8 cellular contexts compared by ENCODE assay signal in the genomic region with DNA sequence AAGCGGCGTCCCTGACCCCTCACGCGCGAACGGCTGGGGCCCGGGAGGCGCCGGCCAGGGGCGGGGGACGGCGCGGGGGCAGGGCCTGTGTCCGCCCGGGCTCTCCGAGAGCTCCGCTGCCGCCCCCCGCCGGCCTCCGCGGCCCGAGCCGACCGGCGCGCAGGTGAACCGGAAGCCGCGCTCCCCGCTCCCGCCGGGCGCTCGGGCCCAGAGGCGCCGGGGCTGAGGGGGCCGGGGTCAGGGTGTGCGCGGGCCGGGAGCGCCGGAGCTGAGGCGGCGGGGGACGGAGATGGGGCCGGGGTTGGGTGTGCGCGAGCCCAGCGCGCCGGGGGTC. TPM values are rescaled to one million over a fixed set of nuclear protein-coding genes. Genes with fewer than 3 reads are reported as not detected.
A peak's percentile ranks its signal among the peaks of the same experiment; 100 is the strongest.
DNase-seq lines count a peak whose midpoint lies in the region; ATAC-seq and TF ChIP-seq lines count a peak whose summit lies in the region.

No MANE protein-coding gene starts in this region.

- H2BK5ac ChIP-seq in mesendoderm (ENCODE audit: low read length) = no peak overlapping the region

- no peaks in the 10 kb centered on the region for H4K20me1 ChIP-seq in OCI-LY1 (ENCODE audit: insufficient read depth, low read length)

- H3K56ac ChIP-seq in mesendoderm (ENCODE audit: low read length) = peak overlapping the region; percentile 18

- H2AFZ ChIP-seq in OCI-LY1 (ENCODE audit: low read length) = no peak overlapping the region

- no peak overlapping the region for H2AK5ac ChIP-seq in mesendoderm (ENCODE audit: low read length)

- H3K27me3 ChIP-seq in AG04450 (ENCODE audit: control insufficient read depth, insufficient read depth, low read length) = no peaks in the 10 kb centered on the region
- no peaks in the 10 kb centered on the region for H3K27me3 ChIP-seq in OCI-LY1 (ENCODE audit: insufficient read depth, low read length)
- no peaks in the 10 kb centered on the region for H3K27me3 ChIP-seq in dorsolateral prefrontal cortex
- no peaks in the 10 kb centered on the region for H3K27me3 ChIP-seq in mesendoderm (ENCODE audit: insufficient read depth, low read length, poor library complexity)
- no peaks in the 10 kb centered on the region for H3K27me3 ChIP-seq in upper lobe of right lung

- intact Hi-C loops in dorsolateral prefrontal cortex (cut with DNase I) (loop anchor here in 1 of 2 donors (5.0 kb wide), 1 partner anchor 43 kb away; no protein-coding TSS in a partner anchor), upper lobe of right lung (cut with DNase I) (no loop called here)

- no peak overlapping the region for H3K4ac ChIP-seq in mesendoderm (ENCODE audit: low read depth, low read length)

- POLR2A ChIA-PET in AG04450 (lab: Yijun Ruan, JAX) = interaction anchor here (0.7 kb wide), 3 partner anchors 63 to 196 kb away, joined by 4 to 8 read pairs (median 5); partner anchors contain the start of gene ABCB9

- H3K9ac ChIP-seq in OCI-LY1 (ENCODE audit: low read length) = peak overlapping the region; percentile 66
- peak overlapping the region; percentile 59 for H3K9ac ChIP-seq in mesendoderm (ENCODE audit: low read length)

- no peaks in the 10 kb centered on the region for H3F3A ChIP-seq in OCI-LY1 (ENCODE audit: insufficient read depth, low read length)

- no peak overlapping the region for H4K5ac ChIP-seq in mesendoderm (ENCODE audit: low read length)

- CTCF ChIA-PET in AG04450 (lab: Charles Lee) = interaction anchor here (1.6 kb wide), 1 partner anchor 42 kb away, joined by 5 read pairs; no protein-coding TSS in a partner anchor

- WGBS in mesendoderm (ENCODE audit: extremely low coverage, insufficient coverage, low lambda C conversion rate) = no CpG with 5 or more reads among the region's 52 CpGs

- H2BK15ac ChIP-seq in mesendoderm (replicated peaks; ENCODE audit: low read depth) = no peak overlapping the region

- DNase-seq in AG04450 (ENCODE audit: low read depth, low spot score) (no peak), dorsolateral prefrontal cortex (peak in 1 of 10 donors; percentile 56), mesendoderm (no peak), upper lobe of right lung (no peak)
- no peak for DNase-seq in effector CD4-positive, alpha-beta T cell

- peak; percentile 43 for ATAC-seq in GM19328 (IDR thresholded peaks at IDR 0.05; ENCODE audit: unreplicated experiment)
- ATAC-seq in upper lobe of right lung = peak; percentile 48
- ATAC-seq in HG02852 (IDR thresholded peaks at IDR 0.05; ENCODE audit: unreplicated experiment) = no peak

- peaks cover 16% of the 10 kb centered on the region for H3K36me3 ChIP-seq in OCI-LY1 (ENCODE audit: insufficient read depth, low read length)
- H3K36me3 ChIP-seq in mesendoderm (ENCODE audit: control insufficient read depth, insufficient read depth, low read length) = no peaks in the 10 kb centered on the region
- H3K36me3 ChIP-seq in upper lobe of right lung = no peaks in the 10 kb centered on the region

- no peak overlapping the region for H3K23ac ChIP-seq in mesendoderm (ENCODE audit: low read length)

- H3K9me3 ChIP-seq in AG04450 (ENCODE audit: control insufficient read depth, insufficient read depth, low read length) = no peaks in the 10 kb centered on the region; the same call in 1 of the 2 replicates
- no peaks in the 10 kb centered on the region for H3K9me3 ChIP-seq in OCI-LY1 (ENCODE audit: low read length)
- no peaks in the 10 kb centered on the region for H3K9me3 ChIP-seq in upper lobe of right lung

- peaks cover 23% of the 10 kb centered on the region for H3K4me1 ChIP-seq in OCI-LY1 (ENCODE audit: insufficient read depth, low read length, severe bottlenecking)
- H3K4me1 ChIP-seq in mesendoderm (ENCODE audit: control insufficient read depth, low read depth, low read length) = peaks cover 2% of the 10 kb centered on the region
- peaks cover 20% of the 10 kb centered on the region for H3K4me1 ChIP-seq in upper lobe of right lung

- no peak for TF ChIP-seq CTCF in AG04450 (IDR thresholded peaks at IDR 0.05; ENCODE audit: low read depth, low read length)
- TF ChIP-seq CTCF in OCI-LY1 (IDR thresholded peaks at IDR 0.05; ENCODE audit: low read length) = no peak
- TF ChIP-seq CTCF in dorsolateral prefrontal cortex (IDR thresholded peaks at IDR 0.05 in 54 of 56, conservative IDR thresholded peaks at IDR 0.05 in 2 of 56; ENCODE audit: low read depth in 1 of 56, partially characterized antibody in 56 of 56) = no peak
- TF ChIP-seq CTCF in upper lobe of right lung (IDR thresholded peaks at IDR 0.05) = no peak

- no peak overlapping the region for H4K8ac ChIP-seq in mesendoderm (ENCODE audit: low read depth, low read length)

- no peaks in the 10 kb centered on the region for H3K79me1 ChIP-seq in mesendoderm (ENCODE audit: low read length)

- no peak overlapping the region for H2BK120ac ChIP-seq in mesendoderm (ENCODE audit: low read depth, low read length)

- H3K27ac ChIP-seq in AG04450 (ENCODE audit: low read depth, low read length) (no peak overlapping the region), OCI-LY1 (ENCODE audit: low read depth, low read length, poor library complexity, severe bottlenecking) (peak overlapping the region; percentile 72), dorsolateral prefrontal cortex (peak overlapping the region in 56 of 59 donors; percentile 48 to 100 (median 99)), mesendoderm (ENCODE audit: low read depth, low read length) (no peak overlapping the region), upper lobe of right lung (peak overlapping the region; percentile 24)

- H3K18ac ChIP-seq in mesendoderm (ENCODE audit: low read length) = peak overlapping the region; percentile 62

- H3K79me2 ChIP-seq in OCI-LY1 (ENCODE audit: insufficient read depth, low read length) (no peaks in the 10 kb centered on the region), mesendoderm (ENCODE audit: control insufficient read depth, insufficient read depth, low read length) (no peaks in the 10 kb centered on the region)

- peak overlapping the region; percentile 84 for H3K4me2 ChIP-seq in OCI-LY1 (ENCODE audit: low read length)
- H3K4me2 ChIP-seq in mesendoderm (ENCODE audit: low read length) = peak overlapping the region; percentile 78

- H3K4me3 ChIP-seq in AG04450 (ENCODE audit: low read depth, low read length) (peak overlapping the region; percentile 66), OCI-LY1 (ENCODE audit: low read depth, low read length, poor library complexity, severe bottlenecking) (peak overlapping the region; percentile 70), dorsolateral prefrontal cortex (peak overlapping the region; percentile 51 to 85 (median 74)), mesendoderm (ENCODE audit: low read length) (peak overlapping the region; percentile 27), upper lobe of right lung (peak overlapping the region; percentile 68)

- no peaks in the 10 kb centered on the region for H3K9me2 ChIP-seq in OCI-LY1 (ENCODE audit: low read depth, low read length)

RNA-seq across cellular contexts. Expression of gene HIP1R, which starts 0.4 kb away (rescaled TPM):
- polyA plus RNA-seq in AG04450 (2011; rRNA removed) = 7.2 and 10.7 TPM in 2 replicates
- 11.3 and 20.1 TPM in 2 replicates for polyA minus RNA-seq in AG04450 (2011; rRNA and poly(A)+ RNA removed)
- 100 to 1,000 TPM in 104 of 120 experiments, 10 to 100 TPM in 16; 38.9 to 309 (median 147) TPM for total RNA-seq in dorsolateral prefrontal cortex
- polyA plus RNA-seq in mesendoderm (2013, experiment 1 of 2) = 4.4 TPM
- 4.5 TPM for polyA plus RNA-seq in mesendoderm (2013, experiment 2 of 2)
- 33.0 TPM for total RNA-seq in upper lobe of right lung

Comparison
In these comparisons a context has a peak if more than half of its experiments do, and no peak if none do; other contexts are left out.
1. H3K27ac ChIP-seq: peak in OCI-LY1 (single experiment), dorsolateral prefrontal cortex (56 of 59) and upper lobe of right lung (single experiment); none in AG04450 (single experiment) and mesendoderm (single experiment).
2. Peak in every context shown above with its lines, with median percentiles within 50 percentile points of each other: H3K4me3 ChIP-seq.